15 cellular contexts compared by ENCODE assay signal in genomic region chr6:57421503-57421902, GRCh38.
DNase-seq lines count a peak whose midpoint lies in the region; ATAC-seq, FAIRE-seq and TF ChIP-seq lines count a peak whose summit lies in the region.
"Had no signal": no experiment of that assay in that cellular context is flagged by ENCODE, and none has a peak within 500 bp of the region (broad histone marks: within the 10 kb centered on the region; RNA-seq: fewer than 3 reads in every experiment).

No MANE protein-coding gene starts in this region.

- H3K36me3 ChIP-seq in GM23248 (ENCODE audit: low read depth) (no peaks in the 10 kb centered on the region), HUES6 (ENCODE audit: control insufficient read depth, insufficient read depth, low read length) (no peaks in the 10 kb centered on the region), H1 (ENCODE audit: control insufficient read depth in 2 of 4, insufficient read depth in 4 of 4, low read length in 3 of 4) (no peaks in the 10 kb centered on the region)
- H3K36me3 ChIP-seq: esophagus muscularis mucosa had no signal

- no peak for TF ChIP-seq POLR2A in H1 (IDR thresholded peaks at IDR 0.05; ENCODE audit: control extremely low read depth in 1 of 2, low read depth in 2 of 2, low read length in 2 of 2)

- H3K9ac ChIP-seq in GM23248, result no peak overlapping the region
- no peak overlapping the region for H3K9ac ChIP-seq in HUES6 (ENCODE audit: low read length)
- H3K9ac ChIP-seq in H1 (replicated peaks in 1 of 4; ENCODE audit: extremely low read depth in 1 of 4, low read depth in 3 of 4, low read length in 3 of 4), result no peak overlapping the region

- H3F3A ChIP-seq in GM23248 (ENCODE audit: insufficient read depth), result 0 out of 2 replicates have a peak, but pooled peaks cover 5% of the 10 kb centered on the region

- H2AK5ac ChIP-seq in H1 (ENCODE audit: low read depth, low read length), result no peak overlapping the region

- H2BK20ac ChIP-seq in H1 (ENCODE audit: low read length), result no peak overlapping the region

- H4K91ac ChIP-seq in H1 (replicated peaks; ENCODE audit: insufficient read length, low read length), result no peak overlapping the region

- TF ChIP-seq RAD21 in H1 (IDR thresholded peaks at IDR 0.05 in 1 of 2, conservative IDR thresholded peaks at IDR 0.05 in 1 of 2; ENCODE audit: low read depth in 2 of 2, low read length in 2 of 2), result no peak

- no peaks in the 10 kb centered on the region; the same call in 1 of the 2 replicates for H3K79me1 ChIP-seq in H1 (ENCODE audit: low read depth, low read length)

- no peak overlapping the region for H2BK120ac ChIP-seq in H1 (replicated peaks; ENCODE audit: low read depth, low read length)

- no peak overlapping the region for H2BK5ac ChIP-seq in H1 (ENCODE audit: low read depth, low read length)

- H3K4me1 ChIP-seq in GM23248 (ENCODE audit: insufficient read depth), result peaks cover 29% of the 10 kb centered on the region
- peaks cover 32% of the 10 kb centered on the region for H3K4me1 ChIP-seq in HUES6 (ENCODE audit: control insufficient read depth, insufficient read depth, low read length)
- H3K4me1 ChIP-seq in H1 (replicated peaks in 1 of 4; ENCODE audit: control insufficient read depth in 3 of 4, insufficient read depth in 4 of 4, low read length in 3 of 4), result peaks cover 4 to 8% (median 6%) of the 10 kb centered on the region in 4 experiments; a peak in 5 of 7 replicates
- H3K4me1 ChIP-seq: esophagus muscularis mucosa had no signal

- no peak overlapping the region for H2BK15ac ChIP-seq in H1 (ENCODE audit: low read length)

- no peak overlapping the region for H2BK12ac ChIP-seq in H1 (ENCODE audit: low read depth, low read length)

- POLR2A ChIA-PET in H1 (lab: Charles Lee; ENCODE audit: partially characterized antibody), result interaction anchor here (1.3 kb wide), 1 partner anchor 11 kb away, joined by 3 read pairs; no protein-coding TSS in a partner anchor

- H3K9me2 ChIP-seq in GM23248 (ENCODE audit: insufficient read depth), result no peaks in the 10 kb centered on the region

- H3K56ac ChIP-seq in H1 (replicated peaks; ENCODE audit: insufficient read length, low read depth, low read length), result no peak overlapping the region

- FAIRE-seq in H1 (lab: Jason Lieb, UNC) (no peak), RCC 7860 (lab: Jason Lieb, UNC) (no peak)
- FAIRE-seq: G401.6, GM19239 had no signal

- H2AFZ ChIP-seq in GM23248 (peak overlapping the region; percentile 43; the same call in 1 of the 2 replicates), H1 (ENCODE audit: low read length) (no peak overlapping the region)

- H3K4me3 ChIP-seq in GM23248 (no peak overlapping the region), HUES6 (ENCODE audit: low read depth, low read length) (no peak overlapping the region), H1 (ENCODE audit: extremely low read depth in 1 of 4, insufficient read depth in 2 of 4, low read depth in 3 of 4, low read length in 4 of 4) (no peak overlapping the region; a peak in 1 of 8 replicates)
- H3K4me3 ChIP-seq: esophagus muscularis mucosa had no signal

- no peak overlapping the region for H3K4ac ChIP-seq in H1 (replicated peaks; ENCODE audit: insufficient read length, low read depth, low read length)

- H3K4me2 ChIP-seq in GM23248 (ENCODE audit: unreplicated experiment) (peak overlapping the region; percentile 5), H1 (ENCODE audit: insufficient read depth in 1 of 2, low read depth in 2 of 2, low read length in 2 of 2) (peak overlapping the region in 1 of 2 experiments; percentile 1; a peak in 1 of 4 replicates)

- TF ChIP-seq CTCF in H1 (IDR thresholded peaks at IDR 0.05; ENCODE audit: control extremely low read depth in 1 of 3, insufficient read depth in 1 of 3, low read depth in 1 of 3, low read length in 3 of 3), result no peak

- peak; percentile 65 for ATAC-seq in GM18517 (IDR thresholded peaks at IDR 0.05; ENCODE audit: unreplicated experiment)
- ATAC-seq: stimulated activated naive CD8-positive, alpha-beta T cell treated with anti-CD3 and anti-CD28 coated beads, Interleukin-15, Interleukin-2, amounts not matched to agents 100 U/mL and 50 U/mL, for 24 hours had no signal

- no peak overlapping the region for H3K14ac ChIP-seq in H1 (ENCODE audit: insufficient read length)

- peaks cover 79% of the 10 kb centered on the region for H3K79me2 ChIP-seq in GM23248 (ENCODE audit: insufficient read depth)
- H3K79me2 ChIP-seq in H1 (ENCODE audit: control insufficient read depth in 1 of 2, insufficient read depth in 2 of 2, low read length in 2 of 2), result 0 out of 4 replicates have a peak, but pooled peaks cover 0 to 3% of the 10 kb centered on the region in 2 experiments

- H3K27me3 ChIP-seq in GM23248 (replicated peaks; ENCODE audit: insufficient read depth) (no peaks in the 10 kb centered on the region), HUES6 (ENCODE audit: control insufficient read depth, insufficient read depth, low read length) (no peaks in the 10 kb centered on the region), H1 (replicated peaks in 1 of 4; ENCODE audit: control insufficient read depth in 3 of 4, extremely low read depth in 1 of 4, insufficient read depth in 3 of 4, low read length in 3 of 4) (no peaks in the 10 kb centered on the region)
- H3K27me3 ChIP-seq: esophagus muscularis mucosa had no signal

- no peak overlapping the region for H3K27ac ChIP-seq in GM23248
- H3K27ac ChIP-seq in HUES6 (ENCODE audit: low read depth, low read length), result peak overlapping the region; percentile 75
- no peak overlapping the region for H3K27ac ChIP-seq in H1 (ENCODE audit: low read depth, low read length)
- H3K27ac ChIP-seq: esophagus muscularis mucosa had no signal

- no peak for DNase-seq in GM23248
- DNase-seq in H1 (ENCODE audit: low read depth in 1 of 2, low spot score in 2 of 2), result no peak
- DNase-seq in RCC 7860 (ENCODE audit: low spot score), result no peak
- no peak for DNase-seq in iPS-NIHi7 (ENCODE audit: extremely low spot score)
- DNase-seq in NCI-H1694 (lab: John Stamatoyannopoulos, UW), result no peak
- DNase-seq in activated CD4-positive, alpha-beta T cell treated with anti-CD3 and anti-CD28 coated beads, Interleukin-2, amount 50 U/mL, for 48 hours, result no peak
- DNase-seq: activated naive CD4-positive, alpha-beta T cell treated with anti-CD3 and anti-CD28 coated beads, Interleukin-2, amount 50 U/mL, for 16 hours; NCI-H2107; stimulated activated CD4-positive, alpha-beta T cell treated with anti-CD3 and anti-CD28 coated beads, Interleukin-4, amount 100 ng/mL, for 24 hours; stimulated activated naive CD8-positive, alpha-beta T cell treated with anti-CD3 and anti-CD28 coated beads, Interleukin-15, Interleukin-2, amounts not matched to agents 100 U/mL and 50 U/mL, for 24 hours had no signal

- H3K18ac ChIP-seq in H1 (ENCODE audit: extremely low read depth, low read length), result no peak overlapping the region

- no peak overlapping the region for H4K8ac ChIP-seq in H1 (ENCODE audit: extremely low read depth, insufficient read depth, low read length)

- H3K23ac ChIP-seq in H1 (ENCODE audit: insufficient read length), result no peak overlapping the region

- CTCF ChIA-PET in H1 (lab: Charles Lee; ENCODE audit: partially characterized antibody), result no interaction called here

- peak overlapping the region; percentile 47 for H4K5ac ChIP-seq in H1 (ENCODE audit: insufficient read length, low read depth, low read length)

- no peaks in the 10 kb centered on the region for H3K23me2 ChIP-seq in H1 (ENCODE audit: low read depth, low read length)

- no peaks in the 10 kb centered on the region for H3K9me3 ChIP-seq in GM23248 (ENCODE audit: low read depth)
- no peaks in the 10 kb centered on the region for H3K9me3 ChIP-seq in HUES6 (ENCODE audit: control insufficient read depth, insufficient read depth, low read depth, low read length)
- H3K9me3 ChIP-seq in H1 (ENCODE audit: insufficient read depth in 2 of 2, low read depth in 1 of 2, low read length in 1 of 2), result no peaks in the 10 kb centered on the region
- H3K9me3 ChIP-seq: esophagus muscularis mucosa had no signal

- no peak for TF ChIP-seq EP300 in H1 (IDR thresholded peaks at IDR 0.05; ENCODE audit: borderline replicate concordance in 1 of 2, low read depth in 2 of 2, low read length in 2 of 2)

- in situ Hi-C loops in GM23248 (cut with MboI), result no loop called here

- H4K20me1 ChIP-seq in GM23248 (ENCODE audit: insufficient read depth), result no peaks in the 10 kb centered on the region
- no peaks in the 10 kb centered on the region for H4K20me1 ChIP-seq in H1 (replicated peaks in 1 of 2; ENCODE audit: control insufficient read depth in 1 of 2, insufficient read depth in 2 of 2, low read length in 2 of 2)

TF ChIP-seq in H1, 55 proteins besides CTCF, POLR2A, EP300 and RAD21 (continues in another document):
- no peak for TF ChIP-seq TAF7 (optimal IDR thresholded peaks at IDR 0.05; ENCODE audit: borderline replicate concordance, low read depth, low read length)
- TF ChIP-seq CREB1 (IDR thresholded peaks at IDR 0.05), result no peak
- no peak for TF ChIP-seq EZH2 (IDR thresholded peaks at IDR 0.05; ENCODE audit: low read depth, low read length, severe bottlenecking)
- no peak for TF ChIP-seq RBBP5 (IDR thresholded peaks at IDR 0.05; ENCODE audit: borderline replicate concordance, low read depth, low read length)
- no peak for TF ChIP-seq GTF2F1 (IDR thresholded peaks at IDR 0.05; ENCODE audit: borderline replicate concordance, low read depth, low read length)
- TF ChIP-seq BCL11A (IDR thresholded peaks at IDR 0.05; ENCODE audit: low read depth in 2 of 2, low read length in 2 of 2), result no peak
- TF ChIP-seq KDM1A (IDR thresholded peaks at IDR 0.05; ENCODE audit: borderline replicate concordance, low read length), result no peak
- no peak for TF ChIP-seq ZNF274 (IDR thresholded peaks at IDR 0.05; ENCODE audit: borderline replicate concordance, extremely low read depth, low read length)
